Comparison of ENCODE assay signal across 23 cellular contexts in genomic region chr19:3645067-3645396, GRCh38. TPM values are rescaled to one million over a fixed set of nuclear protein-coding genes. Genes with fewer than 3 reads are reported as not detected.
DNase-seq lines count a peak whose midpoint lies in the region; ATAC-seq and TF ChIP-seq lines count a peak whose summit lies in the region.
"Had no signal": no experiment of that assay in that cellular context is flagged by ENCODE, and none has a peak within 500 bp of the region (broad histone marks: within the 10 kb centered on the region; RNA-seq: fewer than 3 reads in every experiment).

No MANE protein-coding gene starts in this region.

- H3K36me3 ChIP-seq in Panc1 (ENCODE audit: control insufficient read depth, insufficient read depth, low read length) (no peaks in the 10 kb centered on the region), aorta (ENCODE audit: control insufficient read depth in 1 of 2, insufficient read depth in 2 of 2, low read length in 1 of 2) (peaks cover 0 to 1% of the 10 kb centered on the region in 2 donors)

- BruUV-seq in Panc1 (replicated peaks; lab: Mats Ljungman, UMichigan): no TSS peak

- no peaks in the 10 kb centered on the region for H3K9me3 ChIP-seq in Panc1 (ENCODE audit: control insufficient read depth, insufficient read depth, low read depth, low read length)
- H3K9me3 ChIP-seq in aorta (ENCODE audit: control insufficient read depth, low read length): no peaks in the 10 kb centered on the region
- H3K9me3 ChIP-seq: BLaER1 treated with 17β-estradiol and CSF1 and Interleukin-3, amounts not matched to agents 10 nM and 100 nM had no signal

- H3K27ac ChIP-seq in Panc1 (ENCODE audit: low read length): no peak overlapping the region
- H3K27ac ChIP-seq in caudate nucleus (ENCODE audit: low read depth, low read length): peak overlapping the region; percentile 78
- no peak overlapping the region for H3K27ac ChIP-seq in aorta (ENCODE audit: low read depth in 1 of 2, low read length in 2 of 2)
- H3K27ac ChIP-seq: BLaER1 treated with 17β-estradiol and CSF1 and Interleukin-3, amounts not matched to agents 10 nM and 100 nM had no signal

- POLR2A ChIA-PET in Panc1 (lab: Charles Lee): no interaction called here

- in situ Hi-C loops in Panc1 (cut with HindIII; ENCODE audit: low pct_unique_long_range_greater_than_20kb, low sequenced_read_pairs): no loop called here

- CTCF ChIA-PET in Panc1 (lab: Charles Lee): no interaction called here

- DNase-seq in Panc1 (ENCODE audit: low read depth, low spot score) (no peak), caudate nucleus (lab: John Stamatoyannopoulos, UW) (no peak), left lobe of liver (ENCODE audit: low spot score) (no peak), aorta (no peak), cortex of kidney (lab: John Stamatoyannopoulos, UW) (no peak), kidney glomerular epithelial cell (lab: John Stamatoyannopoulos, UW) (no peak), NCI-H1694 (lab: John Stamatoyannopoulos, UW) (no peak)
- DNase-seq: ACHN; Calu3; CD8-positive, alpha-beta memory T cell; DMS53; GDM1; GOT3; Kasumi-1; NCI-H1417; NCI-H187 treated with DMSO at 0.1 percent for 48 hours; NCI-H345; NCI-H524 had no signal

- no peak for TF ChIP-seq CTCF in Panc1 (IDR thresholded peaks at IDR 0.05)

- ATAC-seq in Panc1 (peak; percentile 11; the same call in 1 of the 2 replicates), left lobe of liver (peak; percentile 3), aorta (ENCODE audit: low FRiP score) (peak; percentile 2)
- ATAC-seq: HCT116, Right ventricle myocardium inferior had no signal

- H3K4me1 ChIP-seq in Panc1 (ENCODE audit: control insufficient read depth, insufficient read depth, low read length): peaks cover 4% of the 10 kb centered on the region
- H3K4me1 ChIP-seq in aorta (ENCODE audit: control insufficient read depth in 1 of 2, insufficient read depth in 2 of 2, low read length in 2 of 2): no peaks in the 10 kb centered on the region

- H3K4me3 ChIP-seq in Panc1 (ENCODE audit: low read depth in 2 of 2, low read length in 2 of 2) (no peak overlapping the region), aorta (ENCODE audit: low read length in 2 of 2) (no peak overlapping the region)
- H3K4me3 ChIP-seq: BLaER1 treated with 17β-estradiol and CSF1 and Interleukin-3, amounts not matched to agents 10 nM and 100 nM had no signal

- intact Hi-C loops in Panc1 (cut with micrococcal nuclease; ENCODE audit: unreplicated experiment) (no loop called here), aorta (cut with DNase I) (no loop called here)

- WGBS in aorta, 2 donors: 42 to 47% methylated on average over 10 to 11 of the region's 11 CpGs

- H3K27me3 ChIP-seq in Panc1 (ENCODE audit: control insufficient read depth, insufficient read depth, low read length) (no peaks in the 10 kb centered on the region), aorta (ENCODE audit: control insufficient read depth in 1 of 2, insufficient read depth in 2 of 2, low read length in 1 of 2) (no peaks in the 10 kb centered on the region)
- H3K27me3 ChIP-seq: BLaER1 treated with 17β-estradiol and CSF1 and Interleukin-3, amounts not matched to agents 10 nM and 100 nM had no signal

RNA-seq across cellular contexts. Expression of gene CACTIN, which starts 18.4 kb away (rescaled TPM):
- total RNA-seq in Panc1 (2021; ENCODE audit: unreplicated experiment): 25.2 TPM
- polyA plus RNA-seq in Panc1 (2012; ENCODE audit: insufficient read length): 30.4 TPM
- total RNA-seq in left lobe of liver: 12.5 TPM
- 10 to 100 TPM; 16.4 to 19.3 TPM for total RNA-seq in aorta
- 10 to 100 TPM in 1 of 2 donors, 1 to 10 TPM in 1; 4.5 to 18.2 TPM for polyA plus RNA-seq in aorta

RNA-seq across cellular contexts. Expression of gene TBXA2R, which starts 38.4 kb away (rescaled TPM):
- total RNA-seq in Panc1 (2021; ENCODE audit: unreplicated experiment) (5.2 TPM), left lobe of liver (4.4 TPM), aorta (10 to 100 TPM; 36.0 to 40.5 TPM)
- 7.1 TPM for polyA plus RNA-seq in Panc1 (2012; ENCODE audit: insufficient read length)
- polyA plus RNA-seq in aorta: 10 to 100 TPM in 1 of 2 donors, 1 to 10 TPM in 1; 9.6 to 30.9 TPM
- total RNA-seq: MCF 10A, OCI-LY7 had no signal

RNA-seq across cellular contexts. Expression of gene PIP5K1C, which starts 55.2 kb away (rescaled TPM):
- total RNA-seq in Panc1 (2021; ENCODE audit: unreplicated experiment) (30.6 TPM), left lobe of liver (7.5 TPM), aorta (10 to 100 TPM; 78.7 to 83.3 TPM)
- polyA plus RNA-seq in Panc1 (2012; ENCODE audit: insufficient read length): 27.9 TPM
- 10 to 100 TPM; 25.2 to 26.8 TPM for polyA plus RNA-seq in aorta

RNA-seq across cellular contexts. Expression of gene GIPC3, which starts 59.8 kb away (rescaled TPM):
- total RNA-seq in Panc1 (2021; ENCODE audit: unreplicated experiment) (0.92 TPM), left lobe of liver (0.75 TPM), aorta (1 to 10 TPM; 2.6 to 5.0 TPM)
- 1.3 TPM for polyA plus RNA-seq in Panc1 (2012; ENCODE audit: insufficient read length)
- polyA plus RNA-seq in aorta: 1 to 10 TPM in 1 of 2 donors, under 1 TPM in 1; 0.50 to 1.3 TPM
- total RNA-seq: Calu3, MCF 10A, OCI-LY7 had no signal
